In the genomic region with DNA sequence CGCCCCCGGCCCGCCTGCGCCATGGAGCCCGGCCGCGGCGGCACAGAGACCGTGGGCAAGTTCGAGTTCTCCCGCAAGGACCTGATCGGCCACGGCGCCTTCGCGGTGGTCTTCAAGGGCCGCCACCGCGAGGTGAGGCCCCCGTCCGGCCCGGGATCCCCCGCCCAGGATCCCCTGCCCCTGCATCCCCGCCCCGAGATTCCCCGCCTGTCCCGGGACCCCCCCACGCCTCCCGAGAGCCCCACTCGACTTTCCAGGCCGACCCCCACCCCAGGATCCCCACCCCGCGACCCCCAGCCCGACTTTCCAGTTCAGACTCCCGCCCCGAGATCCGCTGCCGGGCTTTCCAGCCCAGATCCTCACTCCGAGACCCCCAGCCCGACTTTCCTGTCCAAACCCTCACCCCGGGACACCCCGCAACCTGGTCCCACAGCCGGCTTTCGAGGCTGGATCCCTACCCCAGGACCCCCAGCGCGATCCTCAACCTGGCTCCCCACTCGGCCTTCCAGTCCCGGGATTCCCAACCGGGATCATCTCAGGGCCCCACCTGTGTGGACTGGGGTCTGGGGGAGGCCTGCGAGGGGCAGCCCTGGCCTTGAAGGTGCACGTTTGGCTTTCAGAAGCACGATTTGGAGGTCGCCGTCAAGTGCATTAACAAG, we compare ENCODE assay signal across 8 cellular contexts. TPM values are rescaled to one million over a fixed set of nuclear protein-coding genes. Genes with fewer than 3 reads are reported as not detected.
DNase-seq lines count a peak whose midpoint lies in the region; ATAC-seq, FAIRE-seq and TF ChIP-seq lines count a peak whose summit lies in the region.

No MANE protein-coding gene starts in this region.

- peaks cover 1% of the 10 kb centered on the region for H3K4me1 Mint-ChIP-seq in astrocyte (ENCODE audit: low read depth, unreplicated experiment)
- H3K4me1 Mint-ChIP-seq in stimulated activated naive CD8-positive, alpha-beta T cell treated with anti-CD3 and anti-CD28 coated beads, Interleukin-15, amount 100 ng/mL, for 72 hours, result peaks cover 30% of the 10 kb centered on the region

- no peaks in the 10 kb centered on the region for H3K9me3 Mint-ChIP-seq in astrocyte (ENCODE audit: unreplicated experiment)
- H3K9me3 Mint-ChIP-seq in stimulated activated naive CD8-positive, alpha-beta T cell treated with anti-CD3 and anti-CD28 coated beads, Interleukin-15, amount 100 ng/mL, for 72 hours, result no peaks in the 10 kb centered on the region

- peak overlapping the region; percentile 87 for H3K4me3 Mint-ChIP-seq in astrocyte (ENCODE audit: unreplicated experiment)
- peak overlapping the region; percentile 88 to 93 for H3K4me3 Mint-ChIP-seq in stimulated activated naive CD8-positive, alpha-beta T cell treated with anti-CD3 and anti-CD28 coated beads, Interleukin-15, amount 100 ng/mL, for 72 hours

- H4K20me1 ChIP-seq in DOHH2 (ENCODE audit: control insufficient read depth, insufficient read depth, low read depth, low read length), result peaks cover 8% of the 10 kb centered on the region; the same call in 1 of the 2 replicates
- peaks cover 35% of the 10 kb centered on the region for H4K20me1 ChIP-seq in astrocyte (ENCODE audit: insufficient read depth, low read length)

- H3K4me2 ChIP-seq in DOHH2 (ENCODE audit: low read length), result peak overlapping the region; percentile 65
- peak overlapping the region; percentile 100 for H3K4me2 ChIP-seq in astrocyte (ENCODE audit: low read length)

- TF ChIP-seq CTCF in DOHH2 (IDR thresholded peaks at IDR 0.05; ENCODE audit: low read depth, low read length, poor library complexity, severe bottlenecking) (no peak), astrocyte (IDR thresholded peaks at IDR 0.05; ENCODE audit: insufficient read depth, low read depth, low read length) (no peak)

- H2AFZ ChIP-seq in astrocyte (ENCODE audit: low read depth, low read length), result no peak overlapping the region

- H3K27ac Mint-ChIP-seq in astrocyte (ENCODE audit: unreplicated experiment), result peak overlapping the region; percentile 81
- peak overlapping the region; percentile 89 to 94 for H3K27ac Mint-ChIP-seq in stimulated activated naive CD8-positive, alpha-beta T cell treated with anti-CD3 and anti-CD28 coated beads, Interleukin-15, amount 100 ng/mL, for 72 hours

- no peak for FAIRE-seq in astrocyte (lab: Jason Lieb, UNC)

- no peaks in the 10 kb centered on the region for H3K9me2 ChIP-seq in DOHH2 (replicated peaks; ENCODE audit: control insufficient read depth, low read length)

- peak overlapping the region; percentile 59 for H3K4me3 ChIP-seq in DOHH2 (ENCODE audit: low read length)
- peak overlapping the region; percentile 70 for H3K4me3 ChIP-seq in astrocyte (ENCODE audit: insufficient read depth, low read depth, low read length)

- H3K36me3 Mint-ChIP-seq in astrocyte (ENCODE audit: low read depth, unreplicated experiment), result peaks cover 2% of the 10 kb centered on the region

- H3K4me1 ChIP-seq in DOHH2 (ENCODE audit: control insufficient read depth, low read length) (peaks cover 12% of the 10 kb centered on the region), astrocyte (ENCODE audit: insufficient read depth, low read length) (peaks cover 17% of the 10 kb centered on the region)

- H3F3A ChIP-seq in DOHH2 (ENCODE audit: control insufficient read depth, insufficient read depth), result no peaks in the 10 kb centered on the region

- no peaks in the 10 kb centered on the region for H3K9me3 ChIP-seq in DOHH2 (ENCODE audit: control insufficient read depth, insufficient read depth, low read length)
- H3K9me3 ChIP-seq in astrocyte (ENCODE audit: insufficient read depth, low read depth, low read length), result no peaks in the 10 kb centered on the region

- H3K27me3 ChIP-seq in DOHH2 (ENCODE audit: control insufficient read depth, low read length) (peaks cover 22% of the 10 kb centered on the region), astrocyte (ENCODE audit: insufficient read depth, low read length) (no peaks in the 10 kb centered on the region)

- H3K27me3 Mint-ChIP-seq in astrocyte (ENCODE audit: low read depth, unreplicated experiment), result no peaks in the 10 kb centered on the region
- no peaks in the 10 kb centered on the region for H3K27me3 Mint-ChIP-seq in stimulated activated naive CD8-positive, alpha-beta T cell treated with anti-CD3 and anti-CD28 coated beads, Interleukin-15, amount 100 ng/mL, for 72 hours

- no peak overlapping the region for H3K27ac ChIP-seq in DOHH2 (ENCODE audit: low read depth, low read length)
- peak overlapping the region; percentile 91 for H3K27ac ChIP-seq in astrocyte (ENCODE audit: low read depth, low read length)

- H3K79me2 ChIP-seq in DOHH2 (ENCODE audit: control insufficient read depth, low read length) (no peaks in the 10 kb centered on the region), astrocyte (ENCODE audit: insufficient read depth, low read length) (peaks cover 33% of the 10 kb centered on the region)

- DNase-seq in astrocyte (ENCODE audit: low read depth) (no peak), iPS-NIHi11 (ENCODE audit: low spot score) (peak; percentile 25), superior temporal gyrus (ENCODE audit: extremely low spot score) (no peak), LoVo (ENCODE audit: low spot score) (no peak)
- DNase-seq in stimulated activated naive CD8-positive, alpha-beta T cell treated with anti-CD3 and anti-CD28 coated beads, Interleukin-15, amount 100 ng/mL, for 72 hours, result peak; percentile 22 to 23

- H3K36me3 ChIP-seq in DOHH2 (ENCODE audit: control insufficient read depth, low read length), result no peaks in the 10 kb centered on the region
- no peaks in the 10 kb centered on the region for H3K36me3 ChIP-seq in astrocyte (ENCODE audit: insufficient read depth, low read length)

- H3K9ac ChIP-seq in astrocyte (ENCODE audit: low read length), result peak overlapping the region; percentile 90

- ATAC-seq in HG03439 (IDR thresholded peaks at IDR 0.05; ENCODE audit: unreplicated experiment) (peak; percentile 2), HG02798 (IDR thresholded peaks at IDR 0.05; ENCODE audit: poor library complexity, unreplicated experiment) (no peak)
- ATAC-seq in stimulated activated naive CD8-positive, alpha-beta T cell treated with anti-CD3 and anti-CD28 coated beads, Interleukin-15, amount 100 ng/mL, for 72 hours, result no peak

RNA-seq across cellular contexts. Expression of a gene that starts 0.7 kb away (rescaled TPM):
- total RNA-seq in astrocyte, result 51.7 and 51.8 TPM in 2 replicates

RNA-seq across cellular contexts. Expression of a gene that starts 34.0 kb away (rescaled TPM):
- total RNA-seq in astrocyte, result 30.4 and 33.7 TPM in 2 replicates

RNA-seq across cellular contexts. Expression of a gene that starts 54.6 kb away (rescaled TPM):
- total RNA-seq in astrocyte, result 37.8 and 39.8 TPM in 2 replicates

Comparison
In these comparisons a context has a peak if more than half of its experiments do, and no peak if none do; other contexts are left out.
1. DNase-seq: peak in iPS-NIHi11 (single experiment) and stimulated activated naive CD8-positive, alpha-beta T cell treated with anti-CD3 and anti-CD28 coated beads, Interleukin-15, amount 100 ng/mL, for 72 hours (2 of 2); none in astrocyte (single experiment), superior temporal gyrus (single experiment) and LoVo (single experiment).